In genomic region chr3:4494807-4495200, GRCh38 we compare ENCODE assay signal across 7 cellular contexts. TPM values are rescaled to one million over a fixed set of nuclear protein-coding genes. Genes with fewer than 3 reads are reported as not detected.
DNase-seq lines count a peak whose midpoint lies in the region; ATAC-seq lines count a peak whose summit lies in the region.

No MANE protein-coding gene starts in this region.

- H3K9me3 Mint-ChIP-seq in stimulated activated effector memory CD8-positive, alpha-beta T cell treated with anti-CD3 and anti-CD28 coated beads, Interleukin-12 subunit alpha, Interleukin-12 subunit beta, amount 100 ng/mL, for 72 hours: no peaks in the 10 kb centered on the region

- H3K4me3 Mint-ChIP-seq in stimulated activated effector memory CD8-positive, alpha-beta T cell treated with anti-CD3 and anti-CD28 coated beads, Interleukin-12 subunit alpha, Interleukin-12 subunit beta, amount 100 ng/mL, for 72 hours: peak overlapping the region; percentile 95

- H3K27me3 ChIP-seq in HUES48 (ENCODE audit: control insufficient read depth, insufficient read depth, low read length) (peaks cover 30% of the 10 kb centered on the region), duodenal mucosa (ENCODE audit: control insufficient read depth in 1 of 2, insufficient read depth in 2 of 2, low read length in 2 of 2) (peaks cover 0 to 13% of the 10 kb centered on the region in 2 donors)

- H3K9ac ChIP-seq in HUES48 (ENCODE audit: low read depth, low read length): no peak overlapping the region
- peak overlapping the region; percentile 67 to 81 for H3K9ac ChIP-seq in duodenal mucosa (ENCODE audit: low read depth in 1 of 2, low read length in 2 of 2)

- H3K4me1 Mint-ChIP-seq in stimulated activated effector memory CD8-positive, alpha-beta T cell treated with anti-CD3 and anti-CD28 coated beads, Interleukin-12 subunit alpha, Interleukin-12 subunit beta, amount 100 ng/mL, for 72 hours: peaks cover 57% of the 10 kb centered on the region

- H3K27ac ChIP-seq in HUES48 (ENCODE audit: low read depth, low read length) (no peak overlapping the region), duodenal mucosa (ENCODE audit: low read depth, low read length) (no peak overlapping the region)

- H3K36me3 ChIP-seq in HUES48 (ENCODE audit: control insufficient read depth, insufficient read depth, low read length): no peaks in the 10 kb centered on the region
- H3K36me3 ChIP-seq in duodenal mucosa (ENCODE audit: control insufficient read depth in 1 of 2, insufficient read depth in 2 of 2, low read length in 2 of 2): no peaks in the 10 kb centered on the region

- DNase-seq in stimulated activated effector memory CD8-positive, alpha-beta T cell treated with anti-CD3 and anti-CD28 coated beads, Interleukin-12 subunit alpha, Interleukin-12 subunit beta, amount 100 ng/mL, for 72 hours (ENCODE audit: low spot score in 2 of 2): no peak
- DNase-seq in H4 (ENCODE audit: low spot score): no peak
- DNase-seq in midbrain (lab: John Stamatoyannopoulos, UW): no peak
- DNase-seq in NCI-H1417 (lab: John Stamatoyannopoulos, UW): no peak

- H3K9me3 ChIP-seq in HUES48 (ENCODE audit: control insufficient read depth, insufficient read depth, low read length) (no peaks in the 10 kb centered on the region), duodenal mucosa (ENCODE audit: control insufficient read depth in 1 of 2, low read length in 2 of 2) (no peaks in the 10 kb centered on the region)

- ATAC-seq in GM19467 (IDR thresholded peaks at IDR 0.05; ENCODE audit: unreplicated experiment): peak; percentile 24
- ATAC-seq in stimulated activated effector memory CD8-positive, alpha-beta T cell treated with anti-CD3 and anti-CD28 coated beads, Interleukin-12 subunit alpha, Interleukin-12 subunit beta, amount 100 ng/mL, for 72 hours: no peak

- peaks cover 54% of the 10 kb centered on the region for H3K36me3 Mint-ChIP-seq in stimulated activated effector memory CD8-positive, alpha-beta T cell treated with anti-CD3 and anti-CD28 coated beads, Interleukin-12 subunit alpha, Interleukin-12 subunit beta, amount 100 ng/mL, for 72 hours

- H3K4me1 ChIP-seq in HUES48 (ENCODE audit: control insufficient read depth, insufficient read depth, low read length) (0 out of 2 replicates have a peak, but pooled peaks cover 9% of the 10 kb centered on the region), duodenal mucosa (ENCODE audit: control insufficient read depth in 1 of 2, insufficient read depth in 2 of 2, low read length in 2 of 2) (peaks cover 15 to 16% of the 10 kb centered on the region in 2 donors)

- H3K4me3 ChIP-seq in HUES48 (ENCODE audit: low read depth, low read length): 0 out of 2 replicates have a peak overlapping the region, but pooled peaks have one; percentile 82
- H3K4me3 ChIP-seq in duodenal mucosa (ENCODE audit: low read depth in 1 of 2, low read length in 2 of 2): peak overlapping the region; percentile 85 to 94

- H3K27ac Mint-ChIP-seq in stimulated activated effector memory CD8-positive, alpha-beta T cell treated with anti-CD3 and anti-CD28 coated beads, Interleukin-12 subunit alpha, Interleukin-12 subunit beta, amount 100 ng/mL, for 72 hours: peak overlapping the region; percentile 94

RNA-seq across cellular contexts. Expression of gene ITPR1, which starts 1.7 kb away (rescaled TPM):
- 4.6 and 5.8 TPM in 2 replicates for total RNA-seq in H4 (2014; rRNA removed; shearing (Covaris generic))

RNA-seq across cellular contexts. Expression of gene SUMF1, which starts 27.7 kb away (rescaled TPM):
- total RNA-seq in H4 (2014; rRNA removed; shearing (Covaris generic)): 39.7 and 45.4 TPM in 2 replicates
